Comparison of ENCODE assay signal across 8 cellular contexts in genomic region chr3:97823503-97824004, GRCh38. TPM values are rescaled to one million over a fixed set of nuclear protein-coding genes. Genes with fewer than 3 reads are reported as not detected.
A peak's percentile ranks its signal among the peaks of the same experiment; 100 is the strongest.
DNase-seq lines count a peak whose midpoint lies in the region; ATAC-seq and TF ChIP-seq lines count a peak whose summit lies in the region.

No MANE protein-coding gene starts in this region.

- H3K4me3 Mint-ChIP-seq in nephron progenitor cell, result peak overlapping the region; percentile 99

- H3K27me3 ChIP-seq in dorsolateral prefrontal cortex, result no peaks in the 10 kb centered on the region

- peaks cover 38% of the 10 kb centered on the region for H3K4me1 Mint-ChIP-seq in nephron progenitor cell

- no peak overlapping the region for H3K27ac Mint-ChIP-seq in nephron progenitor cell

- TF ChIP-seq CTCF in dorsolateral prefrontal cortex (IDR thresholded peaks at IDR 0.05 in 54 of 56, conservative IDR thresholded peaks at IDR 0.05 in 2 of 56; ENCODE audit: low read depth in 1 of 56, partially characterized antibody in 56 of 56) (peak in 1 of 56 donors; percentile 6), nephron progenitor cell (IDR thresholded peaks at IDR 0.05) (no peak), GM20000 (IDR thresholded peaks at IDR 0.05; ENCODE audit: extremely low read depth, missing control alignments) (no peak)

- DNase-seq in Ammon's horn (ENCODE audit: low spot score) (peak; percentile 48), MV-4-11 (lab: John Stamatoyannopoulos, UW) (peak; percentile 49), dorsolateral prefrontal cortex (peak in 1 of 10 donors; percentile 18), nephron progenitor cell (no peak), NCI-H1694 (lab: John Stamatoyannopoulos, UW) (no peak), GM20000 (ENCODE audit: low spot score) (no peak), HT-29 (ENCODE audit: low spot score) (no peak)

- H3K4me3 ChIP-seq in dorsolateral prefrontal cortex, result peak overlapping the region; percentile 58 to 97 (median 82)

- intact Hi-C loops in dorsolateral prefrontal cortex (cut with DNase I), result loop anchor here (5.0 to 10.0 kb wide), 3 partner anchors 56 to 771 kb away; partner anchors contain the start of genes RIOX2 (in 2 of the 2) and CPOX (in 1 of the 2)

- no peak for ATAC-seq in HG03439 (IDR thresholded peaks at IDR 0.05; ENCODE audit: unreplicated experiment)

- peak overlapping the region in 46 of 59 donors; percentile 7 to 93 (median 69) for H3K27ac ChIP-seq in dorsolateral prefrontal cortex

- H3K36me3 Mint-ChIP-seq in nephron progenitor cell (ENCODE audit: low read depth), result no peaks in the 10 kb centered on the region

- no peaks in the 10 kb centered on the region for H3K9me3 Mint-ChIP-seq in nephron progenitor cell

- peaks cover 46% of the 10 kb centered on the region for H3K27me3 Mint-ChIP-seq in nephron progenitor cell (ENCODE audit: low read depth, poor library complexity)

RNA-seq across cellular contexts. Expression of gene CRYBG3, which starts 1.7 kb away (rescaled TPM):
- 10 to 100 TPM in 116 of 120 experiments, 1 to 10 TPM in 4; 9.4 to 40.2 (median 17.5) TPM for total RNA-seq in dorsolateral prefrontal cortex
- 6.9 and 9.8 TPM in 2 replicates for total RNA-seq in HT-29 (2014; rRNA removed; shearing (Covaris generic))

RNA-seq across cellular contexts. Expression of gene ARL6, which starts 59.0 kb away (rescaled TPM):
- total RNA-seq in dorsolateral prefrontal cortex, result 10 to 100 TPM; 13.1 to 47.1 (median 29.5) TPM
- 2.7 and 3.7 TPM in 2 replicates for total RNA-seq in HT-29 (2014; rRNA removed; shearing (Covaris generic))

Comparison
In these comparisons a context has a peak if more than half of its experiments do, and no peak if none do; other contexts are left out.
1. DNase-seq: peak in Ammon's horn (single experiment) and MV-4-11 (single experiment); none in nephron progenitor cell (single experiment), NCI-H1694 (single experiment), GM20000 (single experiment) and HT-29 (single experiment).